ENCODE assay signal across 1 cellular context in genomic region chr10:116466715-116467422, GRCh38.
TF ChIP-seq lines count a peak whose summit lies in the region.

No MANE protein-coding gene starts in this region.

TF ChIP-seq in GM23338, 12 proteins besides CTCF, POLR2A, EP300 and RAD21 (continued from another document):
- TF ChIP-seq ZNF462 (CRISPR knock-in tag; IDR thresholded peaks at IDR 0.05): no peak
- no peak for TF ChIP-seq POLR2AphosphoS5 (IDR thresholded peaks at IDR 0.05; ENCODE audit: low read depth)
- no peak for TF ChIP-seq NANOG (IDR thresholded peaks at IDR 0.05; ENCODE audit: borderline replicate concordance)
- TF ChIP-seq CREB1 (CRISPR knock-in tag; IDR thresholded peaks at IDR 0.05; ENCODE audit: low read depth): no peak
- TF ChIP-seq EZH2 (IDR thresholded peaks at IDR 0.05; ENCODE audit: low read depth, unreplicated experiment): no peak
- no peak for TF ChIP-seq REST (IDR thresholded peaks at IDR 0.05; ENCODE audit: unreplicated experiment)
- TF ChIP-seq STAT1 (IDR thresholded peaks at IDR 0.05; ENCODE audit: unreplicated experiment): no peak
- TF ChIP-seq, protein P1, sequence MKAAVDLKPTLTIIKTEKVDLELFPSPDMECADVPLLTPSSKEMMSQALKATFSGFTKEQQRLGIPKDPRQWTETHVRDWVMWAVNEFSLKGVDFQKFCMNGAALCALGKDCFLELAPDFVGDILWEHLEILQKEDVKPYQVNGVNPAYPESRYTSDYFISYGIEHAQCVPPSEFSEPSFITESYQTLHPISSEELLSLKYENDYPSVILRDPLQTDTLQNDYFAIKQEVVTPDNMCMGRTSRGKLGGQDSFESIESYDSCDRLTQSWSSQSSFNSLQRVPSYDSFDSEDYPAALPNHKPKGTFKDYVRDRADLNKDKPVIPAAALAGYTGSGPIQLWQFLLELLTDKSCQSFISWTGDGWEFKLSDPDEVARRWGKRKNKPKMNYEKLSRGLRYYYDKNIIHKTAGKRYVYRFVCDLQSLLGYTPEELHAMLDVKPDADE (IDR thresholded peaks at IDR 0.05): no peak
- TF ChIP-seq ZNF331 (CRISPR knock-in tag; IDR thresholded peaks at IDR 0.05; ENCODE audit: low read depth): no peak
